In genomic region chr20:54219751-54220426, GRCh38 we compare ENCODE assay signal across 8 cellular contexts. TPM values are rescaled to one million over a fixed set of nuclear protein-coding genes. Genes with fewer than 3 reads are reported as not detected.
DNase-seq lines count a peak whose midpoint lies in the region; ATAC-seq, FAIRE-seq and TF ChIP-seq lines count a peak whose summit lies in the region.

No MANE protein-coding gene starts in this region.

- peaks cover 3% of the 10 kb centered on the region for H3K36me3 ChIP-seq in BJ (ENCODE audit: control insufficient read depth, insufficient read depth, low read length)
- no peaks in the 10 kb centered on the region for H3K36me3 ChIP-seq in kidney epithelial cell (ENCODE audit: control insufficient read depth, insufficient read depth, low read length)
- H3K36me3 ChIP-seq in vagina = peaks cover 0 to 17% of the 10 kb centered on the region in 2 donors

- CTCF ChIA-PET in BJ (lab: Yijun Ruan, JAX) = interaction anchor here (0.8 to 2.9 kb wide), 8 partner anchors 12 to 428 kb away, joined by 3 to 20 read pairs (median 8); partner anchors contain the start of gene PFDN4

- H3K27me3 ChIP-seq in BJ (ENCODE audit: control insufficient read depth, insufficient read depth, low read length) (no peaks in the 10 kb centered on the region), HL-60 (ENCODE audit: insufficient read depth, poor library complexity, severe bottlenecking) (no peaks in the 10 kb centered on the region), kidney epithelial cell (ENCODE audit: control insufficient read depth, insufficient read depth, low read length) (no peaks in the 10 kb centered on the region), vagina (no peaks in the 10 kb centered on the region)

- peak; percentile 61 for TF ChIP-seq CTCF in BJ (IDR thresholded peaks at IDR 0.05; ENCODE audit: insufficient read depth, low read depth, low read length)
- TF ChIP-seq CTCF in HL-60 (IDR thresholded peaks at IDR 0.05; ENCODE audit: insufficient read depth, low read length) = peak; percentile 7
- TF ChIP-seq CTCF in kidney epithelial cell (IDR thresholded peaks at IDR 0.05; ENCODE audit: insufficient read depth, low read length, poor library complexity, severe bottlenecking) = peak; percentile 50
- no peak for TF ChIP-seq CTCF in vagina (IDR thresholded peaks at IDR 0.05)

- H3K9me3 ChIP-seq in vagina = no peaks in the 10 kb centered on the region

- H3K27ac ChIP-seq in HL-60 (replicated peaks) (no peak overlapping the region), vagina (no peak overlapping the region)

- POLR2A ChIA-PET in BJ (lab: Charles Lee) = no interaction called here

- peak; percentile 94 for FAIRE-seq in TTC549 (lab: Jason Lieb, UNC)

- DNase-seq in BJ (ENCODE audit: low read depth) (no peak), HL-60 (ENCODE audit: low read depth in 1 of 2, low spot score in 1 of 2) (no peak), kidney epithelial cell (ENCODE audit: low read depth) (no peak), NCI-H187 (lab: John Stamatoyannopoulos, UW) (no peak), vagina (ENCODE audit: extremely low spot score in 2 of 2) (no peak)

- no peak overlapping the region for H3K4me3 ChIP-seq in BJ (ENCODE audit: low read depth, low read length)
- no peak overlapping the region for H3K4me3 ChIP-seq in HL-60 (replicated peaks; ENCODE audit: insufficient read depth, low read length)
- no peak overlapping the region for H3K4me3 ChIP-seq in kidney epithelial cell (ENCODE audit: low read depth, low read length)
- H3K4me3 ChIP-seq in vagina = no peak overlapping the region

- TF ChIP-seq POLR2A in GM18505 (IDR thresholded peaks at IDR 0.05; ENCODE audit: borderline replicate concordance, extremely low read depth, insufficient read depth, insufficient read length) (no peak), vagina (IDR thresholded peaks at IDR 0.05) (no peak)

- no peaks in the 10 kb centered on the region for H3K4me1 ChIP-seq in vagina

- ATAC-seq in GM18511 (IDR thresholded peaks at IDR 0.05; ENCODE audit: unreplicated experiment) (no peak), GM18505 (IDR thresholded peaks at IDR 0.05; ENCODE audit: unreplicated experiment) (no peak)

- intact Hi-C loops in vagina (cut with DNase I) = loop anchor here (5.0 kb wide), 1 partner anchor 427 kb away; no protein-coding TSS in a partner anchor

RNA-seq across cellular contexts. Expression of gene PFDN4, which starts 12.0 kb away (rescaled TPM):
- 10.4 and 40.1 TPM in 2 replicates for polyA plus RNA-seq in BJ (2011; rRNA removed)
- polyA minus RNA-seq in BJ (2011; rRNA and poly(A)+ RNA removed) = 0.76 and 0.87 TPM in 2 replicates
- total RNA-seq in kidney epithelial cell (126 and 143 TPM in 2 replicates), vagina (45.7 TPM)

RNA-seq across cellular contexts. Expression of gene CYP24A1, which starts 46.1 kb away (rescaled TPM):
- polyA plus RNA-seq in BJ (2011; rRNA removed) = 0.07 and 0.10 TPM in 2 replicates
- 0.57 and 1.3 TPM in 2 replicates for polyA minus RNA-seq in BJ (2011; rRNA and poly(A)+ RNA removed)
- total RNA-seq in kidney epithelial cell = 0.04 and 0.82 TPM in 2 replicates
- 5.9 TPM for total RNA-seq in vagina

Comparison
In these comparisons a context has a peak if more than half of its experiments do, and no peak if none do; other contexts are left out.
1. CTCF ChIP-seq: peak in BJ (single experiment), HL-60 (single experiment) and kidney epithelial cell (single experiment); none in vagina (0 of 3).